In the genomic region with DNA sequence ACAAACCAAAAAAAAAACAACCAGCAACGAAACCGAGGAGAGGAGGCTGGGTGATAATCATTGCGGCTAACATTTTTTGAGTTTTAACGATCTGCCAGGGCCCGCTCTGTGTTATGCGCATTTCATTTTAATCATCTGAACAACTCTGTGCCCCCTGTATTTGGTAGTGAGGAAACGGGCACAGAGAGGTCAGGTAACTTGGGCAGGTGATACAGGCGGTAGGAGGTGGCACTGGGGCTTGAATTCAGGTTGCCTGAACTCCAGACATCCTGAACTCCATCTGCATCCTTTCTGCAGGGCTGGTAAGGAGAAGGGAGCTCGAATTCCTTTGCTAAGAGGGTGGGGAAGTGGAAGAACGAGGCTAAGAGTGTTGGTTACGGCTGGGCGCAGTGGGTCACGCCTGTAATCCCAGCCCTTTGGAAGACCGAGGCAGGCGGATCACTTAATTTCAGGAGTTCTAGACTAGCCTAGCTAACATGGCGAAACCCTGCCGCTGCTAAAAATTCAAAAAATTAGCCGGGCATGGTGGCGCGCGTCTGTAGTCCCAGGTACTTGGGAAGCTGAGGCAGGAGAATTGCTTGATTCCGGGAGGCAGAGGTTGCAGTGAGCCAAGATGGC, we compare ENCODE assay signal across 1 cellular context.
TF ChIP-seq lines count a peak whose summit lies in the region.

No MANE protein-coding gene starts in this region.

TF ChIP-seq in HCT116, 20 proteins besides CTCF, POLR2A, EP300 and RAD21 (continued from another document):
- TF ChIP-seq JUND (IDR thresholded peaks at IDR 0.05) (no peak), ZFX (IDR thresholded peaks at IDR 0.05) (no peak), TCF7L2 (IDR thresholded peaks at IDR 0.05; ENCODE audit: borderline replicate concordance, extremely low read depth, insufficient read depth, insufficient read length) (no peak)
- TF ChIP-seq, protein P1, sequence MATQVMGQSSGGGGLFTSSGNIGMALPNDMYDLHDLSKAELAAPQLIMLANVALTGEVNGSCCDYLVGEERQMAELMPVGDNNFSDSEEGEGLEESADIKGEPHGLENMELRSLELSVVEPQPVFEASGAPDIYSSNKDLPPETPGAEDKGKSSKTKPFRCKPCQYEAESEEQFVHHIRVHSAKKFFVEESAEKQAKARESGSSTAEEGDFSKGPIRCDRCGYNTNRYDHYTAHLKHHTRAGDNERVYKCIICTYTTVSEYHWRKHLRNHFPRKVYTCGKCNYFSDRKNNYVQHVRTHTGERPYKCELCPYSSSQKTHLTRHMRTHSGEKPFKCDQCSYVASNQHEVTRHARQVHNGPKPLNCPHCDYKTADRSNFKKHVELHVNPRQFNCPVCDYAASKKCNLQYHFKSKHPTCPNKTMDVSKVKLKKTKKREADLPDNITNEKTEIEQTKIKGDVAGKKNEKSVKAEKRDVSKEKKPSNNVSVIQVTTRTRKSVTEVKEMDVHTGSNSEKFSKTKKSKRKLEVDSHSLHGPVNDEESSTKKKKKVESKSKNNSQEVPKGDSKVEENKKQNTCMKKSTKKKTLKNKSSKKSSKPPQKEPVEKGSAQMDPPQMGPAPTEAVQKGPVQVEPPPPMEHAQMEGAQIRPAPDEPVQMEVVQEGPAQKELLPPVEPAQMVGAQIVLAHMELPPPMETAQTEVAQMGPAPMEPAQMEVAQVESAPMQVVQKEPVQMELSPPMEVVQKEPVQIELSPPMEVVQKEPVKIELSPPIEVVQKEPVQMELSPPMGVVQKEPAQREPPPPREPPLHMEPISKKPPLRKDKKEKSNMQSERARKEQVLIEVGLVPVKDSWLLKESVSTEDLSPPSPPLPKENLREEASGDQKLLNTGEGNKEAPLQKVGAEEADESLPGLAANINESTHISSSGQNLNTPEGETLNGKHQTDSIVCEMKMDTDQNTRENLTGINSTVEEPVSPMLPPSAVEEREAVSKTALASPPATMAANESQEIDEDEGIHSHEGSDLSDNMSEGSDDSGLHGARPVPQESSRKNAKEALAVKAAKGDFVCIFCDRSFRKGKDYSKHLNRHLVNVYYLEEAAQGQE (IDR thresholded peaks at IDR 0.05; ENCODE audit: low read depth) = no peak
